8 cellular contexts compared by ENCODE assay signal in genomic region chrX:68511255-68511654, GRCh38. TPM values are rescaled to one million over a fixed set of nuclear protein-coding genes. Genes with fewer than 3 reads are reported as not detected.
DNase-seq lines count a peak whose midpoint lies in the region; ATAC-seq, FAIRE-seq and TF ChIP-seq lines count a peak whose summit lies in the region.

No MANE protein-coding gene starts in this region.

- H3K36me3 ChIP-seq in MG63, result peaks cover 10% of the 10 kb centered on the region

- H3K4me1 Mint-ChIP-seq in WTC11 (peaks cover 11% of the 10 kb centered on the region), glutamatergic neuron (ENCODE audit: low read depth, unreplicated experiment) (peaks cover 4% of the 10 kb centered on the region)

- peaks cover 16% of the 10 kb centered on the region for H3K36me3 Mint-ChIP-seq in WTC11
- no peaks in the 10 kb centered on the region for H3K36me3 Mint-ChIP-seq in glutamatergic neuron (ENCODE audit: unreplicated experiment)

- H3K9me3 Mint-ChIP-seq in WTC11 (no peaks in the 10 kb centered on the region), glutamatergic neuron (ENCODE audit: unreplicated experiment) (no peaks in the 10 kb centered on the region)

- ATAC-seq in GM21717 (IDR thresholded peaks at IDR 0.05; ENCODE audit: unreplicated experiment), result peak; percentile 78
- no peak for ATAC-seq in WTC11
- ATAC-seq in stimulated activated naive CD8-positive, alpha-beta T cell treated with anti-CD3 and anti-CD28 coated beads, Interleukin-15, Interleukin-2, amounts not matched to agents 100 U/mL and 50 U/mL, for 24 hours, result no peak
- no peak for ATAC-seq in GM19452 (IDR thresholded peaks at IDR 0.05; ENCODE audit: unreplicated experiment)

- TF ChIP-seq CTCF in WTC11 (IDR thresholded peaks at IDR 0.05) (peak; percentile 42), glutamatergic neuron (IDR thresholded peaks at IDR 0.05; ENCODE audit: partially characterized antibody, unreplicated experiment) (peak; percentile 62)

- peak; percentile 88 for FAIRE-seq in A204.1 (lab: Jason Lieb, UNC)

- H3K27ac Mint-ChIP-seq in WTC11 (no peak overlapping the region), glutamatergic neuron (ENCODE audit: unreplicated experiment) (no peak overlapping the region)

- H3K27me3 Mint-ChIP-seq in WTC11 (ENCODE audit: low read depth), result no peaks in the 10 kb centered on the region; the same call in 1 of the 2 replicates
- no peaks in the 10 kb centered on the region for H3K27me3 Mint-ChIP-seq in glutamatergic neuron (ENCODE audit: unreplicated experiment)

- H3K27me3 ChIP-seq in MG63, result no peaks in the 10 kb centered on the region

- no peak overlapping the region for H3K4me3 Mint-ChIP-seq in WTC11
- no peak overlapping the region for H3K4me3 Mint-ChIP-seq in glutamatergic neuron (ENCODE audit: unreplicated experiment)

- H3K9me3 ChIP-seq in MG63, result no peaks in the 10 kb centered on the region

- H3K4me3 ChIP-seq in MG63, result no peak overlapping the region

- DNase-seq in D341Med (ENCODE audit: low spot score), result peak; percentile 47
- peak; percentile 4 for DNase-seq in MG63
- DNase-seq in WTC11 (ENCODE audit: low spot score), result peak; percentile 12
- peak; percentile 19 for DNase-seq in glutamatergic neuron
- DNase-seq in stimulated activated naive CD8-positive, alpha-beta T cell treated with anti-CD3 and anti-CD28 coated beads, Interleukin-15, Interleukin-2, amounts not matched to agents 100 U/mL and 50 U/mL, for 24 hours, result peak; percentile 29

- POLR2A ChIA-PET in WTC11 (lab: Charles Lee), result no interaction called here

- CTCF ChIA-PET in WTC11 (lab: Charles Lee), result interaction anchor here (0.9 to 1.7 kb wide), 2 partner anchors 148 to 199 kb away, joined by 3 to 7 read pairs; no protein-coding TSS in a partner anchor

TF ChIP-seq in WTC11, 78 proteins besides CTCF, POLR2A, EP300 and RAD21:
- TF ChIP-seq TP53 (CRISPR knock-in tag; IDR thresholded peaks at IDR 0.05), result no peak
- TF ChIP-seq NFE2L1 (CRISPR knock-in tag; IDR thresholded peaks at IDR 0.05), result no peak
- no peak for TF ChIP-seq GTF2I (CRISPR knock-in tag; conservative IDR thresholded peaks at IDR 0.05)
- TF ChIP-seq, protein P1, sequence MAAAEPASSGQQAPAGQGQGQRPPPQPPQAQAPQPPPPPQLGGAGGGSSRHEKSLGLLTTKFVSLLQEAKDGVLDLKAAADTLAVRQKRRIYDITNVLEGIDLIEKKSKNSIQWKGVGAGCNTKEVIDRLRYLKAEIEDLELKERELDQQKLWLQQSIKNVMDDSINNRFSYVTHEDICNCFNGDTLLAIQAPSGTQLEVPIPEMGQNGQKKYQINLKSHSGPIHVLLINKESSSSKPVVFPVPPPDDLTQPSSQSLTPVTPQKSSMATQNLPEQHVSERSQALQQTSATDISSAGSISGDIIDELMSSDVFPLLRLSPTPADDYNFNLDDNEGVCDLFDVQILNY (CRISPR knock-in tag; IDR thresholded peaks at IDR 0.05), result no peak
- no peak for TF ChIP-seq ERG (CRISPR knock-in tag; IDR thresholded peaks at IDR 0.05)

RNA-seq across cellular contexts. Expression of gene YIPF6, which starts 12.4 kb away (rescaled TPM):
- 10.4 and 16.3 TPM in 2 replicates for total RNA-seq in MG63 (2014; rRNA removed; shearing (Covaris generic); ENCODE audit: low replicate concordance)
- 34.2 to 40.5 TPM (median 38.8 TPM) in 3 replicates for total RNA-seq in WTC11 (2021)
- 47.2 TPM for total RNA-seq in glutamatergic neuron (ENCODE audit: unreplicated experiment)
